ENCODE assay signal across 27 cellular contexts in genomic region chr12:2142068-2142467, GRCh38.
"Had no signal": no experiment of that assay in that cellular context is flagged by ENCODE, and none has a peak within 500 bp of the region (broad histone marks: within the 10 kb centered on the region; RNA-seq: fewer than 3 reads in every experiment).

No MANE protein-coding gene starts in this region.

- H3K36me3 ChIP-seq: colonic mucosa, esophagus squamous epithelium, left lung, ovary, spleen, thoracic aorta, vagina had no signal

- ATAC-seq: activated CD8-positive, alpha-beta T cell treated with anti-CD3 and anti-CD28 coated beads for 36 hours; activated naive CD4-positive, alpha-beta T cell treated with anti-CD3 and anti-CD28 coated beads, Interleukin-2, amount 50 U/mL, for 72 hours; activated T-cell treated with anti-CD3 and anti-CD28 coated beads, Interleukin-2, amount 50 U/mL, for 4 hours; activated T-helper 17 cell treated with anti-CD3 and anti-CD28 coated beads, Interleukin-2, amount 50 U/mL, for 72 hours; body of pancreas; left lung; T-helper 17 cell had no signal

- FAIRE-seq: endometrium, islet of Langerhans had no signal

- H3K4me1 ChIP-seq: body of pancreas had no signal

- H3K27ac ChIP-seq: body of pancreas, colonic mucosa, epithelial cell of prostate, esophagus squamous epithelium, left lung, ovary, vagina had no signal

- H3K4me3 ChIP-seq: body of pancreas, colonic mucosa, esophagus squamous epithelium, left lung, ovary, spleen, thoracic aorta, vagina had no signal

- DNase-seq: activated B cell treated with CpG ODN at 0.5 μM for 24 hours; activated CD4-positive, alpha-beta T cell treated with anti-CD3 and anti-CD28 coated beads, Interleukin-2, amount 50 U/mL, for 1 hour; activated CD8-positive, alpha-beta T cell treated with anti-CD3 and anti-CD28 coated beads for 36 hours; activated gamma-delta T cell treated with Interleukin-2 at 50 U/mL for 16 hours; activated T-cell treated with anti-CD3 and anti-CD28 coated beads, Interleukin-2, amount 50 U/mL, for 4 hours; aorta; body of pancreas; cerebellar nuclear complex; colonic mucosa; effector CD8-positive, alpha-beta T cell; esophagus squamous epithelium; foreskin melanocyte; left lung; naive B cell; nephron progenitor cell; ovary; retina; spleen; stimulated activated naive CD4-positive, alpha-beta T cell treated with Interleukin-2 at 50 U/mL for 16 hours; T-helper 17 cell had no signal

- H3K27me3 ChIP-seq: body of pancreas, colonic mucosa, esophagus squamous epithelium, ovary, spleen, vagina had no signal

- H3K9me3 ChIP-seq: body of pancreas, colonic mucosa, esophagus squamous epithelium, left lung, ovary, spleen, thoracic aorta, vagina had no signal
